Comparison of ENCODE assay signal across 24 cellular contexts in the genomic region with DNA sequence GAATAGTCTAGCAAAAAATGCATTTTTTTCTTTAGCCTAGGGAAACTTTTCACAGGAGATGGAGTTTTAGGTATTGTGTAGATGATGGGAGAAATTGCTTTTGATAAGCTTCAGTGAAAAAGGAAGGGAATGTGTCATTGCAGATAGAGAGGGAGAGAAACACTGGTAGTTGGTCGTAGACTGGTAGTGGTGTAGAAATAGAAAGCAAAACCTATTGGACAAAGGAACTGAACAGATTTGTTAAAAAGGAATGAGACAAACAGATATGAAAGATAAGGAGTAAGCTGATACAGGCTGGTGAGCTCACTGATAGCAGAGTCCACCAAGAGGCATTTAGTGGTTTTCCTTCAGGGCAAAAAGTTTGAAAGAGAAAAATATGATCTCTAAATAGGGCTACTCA.
DNase-seq lines count a peak whose midpoint lies in the region; ATAC-seq, FAIRE-seq and TF ChIP-seq lines count a peak whose summit lies in the region.
"Had no signal": no experiment of that assay in that cellular context is flagged by ENCODE, and none has a peak within 500 bp of the region (broad histone marks: within the 10 kb centered on the region; RNA-seq: fewer than 3 reads in every experiment).

No MANE protein-coding gene starts in this region.

- peak overlapping the region; percentile 2 for H3K4me3 Mint-ChIP-seq in astrocyte (ENCODE audit: unreplicated experiment)
- H3K4me3 Mint-ChIP-seq: neural crest cell; stimulated activated naive CD8-positive, alpha-beta T cell treated with anti-CD3 and anti-CD28 coated beads, Interleukin-15, amount 100 ng/mL, for 72 hours; T-helper 2 cell treated with Interferon-gamma antibody and Interleukin-4, amounts not matched to agents 5 μg/mL and 100 μg/mL, for 36 hours had no signal

- no peak for TF ChIP-seq RAD21 in HepG2 (CRISPR knock-in tag; IDR thresholded peaks at IDR 0.05)

- H3K27ac ChIP-seq in astrocyte (ENCODE audit: low read depth, low read length) (no peak overlapping the region), HepG2 (ENCODE audit: extremely low read length, insufficient read depth, low read length) (no peak overlapping the region), pancreas (no peak overlapping the region)
- H3K27ac ChIP-seq: ascending aorta, heart left ventricle, uterus had no signal

- no peak overlapping the region for H3K27ac Mint-ChIP-seq in astrocyte (ENCODE audit: unreplicated experiment)
- H3K27ac Mint-ChIP-seq: stimulated activated naive CD8-positive, alpha-beta T cell treated with anti-CD3 and anti-CD28 coated beads, Interleukin-15, amount 100 ng/mL, for 72 hours; T-helper 2 cell treated with Interferon-gamma antibody and Interleukin-4, amounts not matched to agents 5 μg/mL and 100 μg/mL, for 36 hours had no signal

- in situ Hi-C loops in HepG2 (cut with HindIII; ENCODE audit: extremely low pct_ligation_motif_present, low pct_unique_long_range_greater_than_20kb): no loop called here

- H3K36me3 ChIP-seq in astrocyte (ENCODE audit: insufficient read depth, low read length) (no peaks in the 10 kb centered on the region), HepG2 (replicated peaks in 1 of 2; ENCODE audit: control insufficient read depth in 1 of 2, insufficient read depth in 2 of 2, low read length in 2 of 2) (no peaks in the 10 kb centered on the region), pancreas (no peaks in the 10 kb centered on the region)
- H3K36me3 ChIP-seq: ascending aorta, heart left ventricle, uterus had no signal

- H3K4me2 ChIP-seq in astrocyte (ENCODE audit: low read length): peak overlapping the region; percentile 43
- no peak overlapping the region for H3K4me2 ChIP-seq in HepG2 (ENCODE audit: low read depth, low read length)

- H3K9me3 Mint-ChIP-seq in astrocyte (ENCODE audit: unreplicated experiment): peaks cover 7% of the 10 kb centered on the region

- H2AFZ ChIP-seq in astrocyte (ENCODE audit: low read depth, low read length): no peak overlapping the region
- H2AFZ ChIP-seq in HepG2 (ENCODE audit: low read length): no peak overlapping the region

- 66% methylated on average over 1 of the region's 1 CpG for WGBS in HepG2 (ENCODE audit: low lambda C conversion rate)
- 39 to 56% methylated on average over 1 of the region's 1 CpG for WGBS in pancreas, 2 donors

- no peak for ATAC-seq in HepG2
- ATAC-seq in pancreas: no peak
- ATAC-seq in GM18502 (IDR thresholded peaks at IDR 0.05; ENCODE audit: poor library complexity, unreplicated experiment): no peak
- ATAC-seq in GM21717 (IDR thresholded peaks at IDR 0.05; ENCODE audit: unreplicated experiment): no peak
- ATAC-seq: activated CD4-positive, CD25-positive, alpha-beta regulatory T cell treated with anti-CD3 and anti-CD28 coated beads, Interleukin-2, amount 50 U/mL, for 24 hours; stimulated activated naive CD8-positive, alpha-beta T cell treated with anti-CD3 and anti-CD28 coated beads, Interleukin-15, amount 100 ng/mL, for 72 hours had no signal

- no peak for TF ChIP-seq POLR2A in HepG2 (IDR thresholded peaks at IDR 0.05; ENCODE audit: insufficient read depth in 1 of 2, low read depth in 2 of 2, low read length in 2 of 2)

- intact Hi-C loops in HepG2 (cut with micrococcal nuclease; ENCODE audit: unreplicated experiment) (no loop called here), pancreas (cut with DNase I) (no loop called here)

- no peaks in the 10 kb centered on the region for H3K27me3 ChIP-seq in astrocyte (ENCODE audit: insufficient read depth, low read length)
- no peaks in the 10 kb centered on the region for H3K27me3 ChIP-seq in HepG2 (ENCODE audit: control insufficient read depth in 1 of 2, insufficient read depth in 2 of 2, low read length in 2 of 2)
- H3K27me3 ChIP-seq in pancreas: no peaks in the 10 kb centered on the region
- H3K27me3 ChIP-seq: ascending aorta, heart left ventricle, uterus had no signal

- FAIRE-seq in HTR-8/SVneo (lab: Jason Lieb, UNC) (peak; percentile 87), astrocyte (lab: Jason Lieb, UNC) (peak; percentile 26), HepG2 (lab: Jason Lieb, UNC) (no peak), pancreas (lab: Jason Lieb, UNC) (no peak)
- FAIRE-seq: keratinocyte had no signal

- H3K9me3 ChIP-seq in astrocyte (ENCODE audit: insufficient read depth, low read depth, low read length) (no peaks in the 10 kb centered on the region), HepG2 (ENCODE audit: low read length) (no peaks in the 10 kb centered on the region), pancreas (no peaks in the 10 kb centered on the region)
- H3K9me3 ChIP-seq: ascending aorta, uterus had no signal

- no TSS peak for BruUV-seq in HepG2 (replicated peaks; lab: Mats Ljungman, UMichigan)

- peaks cover 9% of the 10 kb centered on the region for H3K36me3 Mint-ChIP-seq in astrocyte (ENCODE audit: low read depth, unreplicated experiment)

- POLR2A ChIA-PET in HepG2 (lab: Yijun Ruan, JAX): no interaction called here

- peaks cover 91% of the 10 kb centered on the region for H3K79me2 ChIP-seq in astrocyte (ENCODE audit: insufficient read depth, low read length)
- peaks cover 16% of the 10 kb centered on the region for H3K79me2 ChIP-seq in HepG2 (ENCODE audit: insufficient read depth, low read length)

- H3K4me1 Mint-ChIP-seq in astrocyte (ENCODE audit: low read depth, unreplicated experiment): peaks cover 9% of the 10 kb centered on the region

- H3K4me3 ChIP-seq in astrocyte (ENCODE audit: insufficient read depth, low read depth, low read length): no peak overlapping the region
- H3K4me3 ChIP-seq in HepG2 (replicated peaks in 1 of 3; ENCODE audit: insufficient read depth in 1 of 3, low read depth in 2 of 3, low read length in 3 of 3): no peak overlapping the region
- H3K4me3 ChIP-seq in pancreas: no peak overlapping the region
- H3K4me3 ChIP-seq: ascending aorta, heart left ventricle, uterus had no signal

- peaks cover 59% of the 10 kb centered on the region for H4K20me1 ChIP-seq in astrocyte (ENCODE audit: insufficient read depth, low read length)
- peaks cover 23% of the 10 kb centered on the region for H4K20me1 ChIP-seq in HepG2 (ENCODE audit: insufficient read depth, low read length)

- H3K9ac ChIP-seq in astrocyte (ENCODE audit: low read length) (no peak overlapping the region), HepG2 (ENCODE audit: insufficient read depth, low read depth, low read length) (no peak overlapping the region)

- peak; percentile 2 for DNase-seq in Daoy (ENCODE audit: low read depth)
- peak; percentile 9 for DNase-seq in HTR-8/SVneo (ENCODE audit: insufficient read length, low spot score)
- peak; percentile 32 for DNase-seq in astrocyte (ENCODE audit: low read depth)
- peak; percentile 15 for DNase-seq in HepG2 (ENCODE audit: low spot score)
- no peak for DNase-seq in pancreas
- no peak for DNase-seq in Ammon's horn (ENCODE audit: low spot score)
- DNase-seq: activated effector memory CD4-positive, alpha-beta T cell treated with Interleukin-2 at 50 U/mL for 16 hours; COR-L47; cortex of kidney; GDM1; heart left ventricle; midbrain; NCI-H1105; NK-92 treated with Interleukin-12 subunit alpha and Interleukin-12 subunit beta, amount 100 ng/mL, for 24 hours; SHP77 treated with DMSO at 0.1 percent for 48 hours; stimulated activated naive CD8-positive, alpha-beta T cell treated with anti-CD3 and anti-CD28 coated beads, Interleukin-15, amount 100 ng/mL, for 72 hours; uterus had no signal

- CTCF ChIA-PET in HepG2 (lab: Yijun Ruan, JAX; ENCODE audit: low intra/inter-chr PET ratio, low total read pairs): no interaction called here

- TF ChIP-seq EP300 in HepG2 (IDR thresholded peaks at IDR 0.05; ENCODE audit: low read depth in 2 of 2, low read length in 2 of 2): no peak
- no peak for TF ChIP-seq EP300 in HepG2 (CRISPR knock-in tag; IDR thresholded peaks at IDR 0.05; ENCODE audit: borderline replicate concordance)

- no peaks in the 10 kb centered on the region for H3K27me3 Mint-ChIP-seq in astrocyte (ENCODE audit: low read depth, unreplicated experiment)
- H3K27me3 Mint-ChIP-seq: stimulated activated naive CD8-positive, alpha-beta T cell treated with anti-CD3 and anti-CD28 coated beads, Interleukin-15, amount 100 ng/mL, for 72 hours had no signal

- H3K4me1 ChIP-seq in astrocyte (ENCODE audit: insufficient read depth, low read length): no peaks in the 10 kb centered on the region
- peaks cover 6% of the 10 kb centered on the region; the same call in 1 of the 2 replicates for H3K4me1 ChIP-seq in HepG2 (ENCODE audit: insufficient read depth, low read length)
- H3K4me1 ChIP-seq in pancreas: no peaks in the 10 kb centered on the region
- H3K4me1 ChIP-seq: ascending aorta, uterus had no signal

- TF ChIP-seq CTCF in astrocyte (IDR thresholded peaks at IDR 0.05; ENCODE audit: insufficient read depth, low read depth, low read length) (no peak), HepG2 (CRISPR knock-in tag; IDR thresholded peaks at IDR 0.05) (no peak), pancreas (IDR thresholded peaks at IDR 0.05) (no peak)

TF ChIP-seq in HepG2, 621 proteins besides CTCF, POLR2A, EP300 and RAD21:
- TF ChIP-seq ZBTB3 (CRISPR knock-in tag; IDR thresholded peaks at IDR 0.05; ENCODE audit: borderline replicate concordance, low read depth) (no peak), NCOA1 (CRISPR knock-in tag; IDR thresholded peaks at IDR 0.05) (no peak), IKZF1 (IDR thresholded peaks at IDR 0.05) (no peak), ZNF720 (CRISPR knock-in tag; IDR thresholded peaks at IDR 0.05) (no peak), GFI1 (CRISPR knock-in tag; IDR thresholded peaks at IDR 0.05; ENCODE audit: borderline replicate concordance) (0 out of 2 replicates have a peak, but pooled peaks have one; percentile 16)
TF ChIP-seq in HepG2: peak in this region for 1.

Comparison
In these comparisons a context has a peak if more than half of its experiments do, and no peak if none do; other contexts are left out.
1. DNase-seq: peak in Daoy (single experiment), HTR-8/SVneo (single experiment), astrocyte (single experiment) and HepG2 (single experiment); none in pancreas (0 of 6) and Ammon's horn (single experiment).